In genomic region chr4:52376107-52376704, GRCh38 we compare ENCODE assay signal across 8 cellular contexts.
DNase-seq lines count a peak whose midpoint lies in the region; ATAC-seq and TF ChIP-seq lines count a peak whose summit lies in the region.

No MANE protein-coding gene starts in this region.

- H3K4me3 ChIP-seq in endodermal cell (ENCODE audit: low read length) (no peak overlapping the region), neural cell (ENCODE audit: low read length) (no peak overlapping the region)

- H3K27me3 ChIP-seq in endodermal cell (ENCODE audit: control insufficient read depth, insufficient read depth, low read length, poor library complexity, severe bottlenecking) (no peaks in the 10 kb centered on the region), neural cell (ENCODE audit: insufficient read depth, low read depth, low read length) (no peaks in the 10 kb centered on the region)

- no peak overlapping the region for H3K9ac ChIP-seq in endodermal cell (ENCODE audit: extremely low read depth, low read length, poor library complexity, severe bottlenecking)
- no peak overlapping the region for H3K9ac ChIP-seq in neural cell (ENCODE audit: low read length)

- H3F3A ChIP-seq in neural cell (ENCODE audit: insufficient read depth, low read length, poor library complexity, severe bottlenecking), result no peaks in the 10 kb centered on the region

- H3K36me3 ChIP-seq in endodermal cell (ENCODE audit: control insufficient read depth, insufficient read depth, low read length) (no peaks in the 10 kb centered on the region), neural cell (ENCODE audit: insufficient read depth, low read length) (no peaks in the 10 kb centered on the region)

- peak; percentile 89 for TF ChIP-seq RAD21 in neural cell (conservative IDR thresholded peaks at IDR 0.05)

- H3K9me3 ChIP-seq in endodermal cell (ENCODE audit: control insufficient read depth, low read length), result peaks cover 30% of the 10 kb centered on the region
- no peaks in the 10 kb centered on the region for H3K9me3 ChIP-seq in neural cell (ENCODE audit: low read length)

- peak; percentile 32 for DNase-seq in DMS79 treated with DMSO at 0.1 percent for 48 hours (lab: John Stamatoyannopoulos, UW)
- no peak for DNase-seq in DMS79 (lab: John Stamatoyannopoulos, UW)
- DNase-seq in HS-5 (ENCODE audit: low read depth), result peak; percentile 18
- DNase-seq in OCI-M2 (lab: John Stamatoyannopoulos, UW; ENCODE audit: unreplicated experiment), result peak; percentile 5
- no peak for DNase-seq in endodermal cell
- no peak for DNase-seq in activated CD8-positive, alpha-beta memory T cell treated with anti-CD3 and anti-CD28 coated beads, Interleukin-2, amount 50 U/mL, for 48 hours

- H3K4me1 ChIP-seq in endodermal cell (ENCODE audit: control insufficient read depth, insufficient read depth, low read length), result peaks cover 3% of the 10 kb centered on the region

- no peak for TF ChIP-seq EP300 in neural cell (conservative IDR thresholded peaks at IDR 0.05; ENCODE audit: poor library complexity, severe bottlenecking)

- H3K27ac Mint-ChIP-seq in endodermal cell, result no peak overlapping the region

- no peaks in the 10 kb centered on the region for H3K9me2 ChIP-seq in neural cell (ENCODE audit: insufficient read depth, low read length)

- no peaks in the 10 kb centered on the region for H3K36me3 Mint-ChIP-seq in endodermal cell (ENCODE audit: low read depth)

- no peaks in the 10 kb centered on the region for H3K9me3 Mint-ChIP-seq in endodermal cell

- H4K20me1 ChIP-seq in neural cell (ENCODE audit: insufficient read depth), result no peaks in the 10 kb centered on the region

- H2AFZ ChIP-seq in neural cell (ENCODE audit: low read depth, low read length), result no peak overlapping the region

- H3K4me3 Mint-ChIP-seq in endodermal cell, result no peak overlapping the region

- no peak overlapping the region for H3K4me2 ChIP-seq in neural cell (ENCODE audit: low read length)

- H3K27ac ChIP-seq in endodermal cell (ENCODE audit: low read depth, low read length) (no peak overlapping the region), neural cell (ENCODE audit: low read length) (no peak overlapping the region)

- H3K4me1 Mint-ChIP-seq in endodermal cell, result peaks cover 12% of the 10 kb centered on the region

- 62 to 66% methylated on average over 7 to 8 of the region's 8 CpGs for WGBS in endodermal cell (ENCODE audit: insufficient coverage in 1 of 2, insufficient read length in 1 of 2), 2 experiments

- ATAC-seq in GM21737 (IDR thresholded peaks at IDR 0.05; ENCODE audit: unreplicated experiment), result no peak

- TF ChIP-seq CTCF in endodermal cell (conservative IDR thresholded peaks at IDR 0.05) (peak; percentile 80), neural cell (IDR thresholded peaks at IDR 0.05; ENCODE audit: poor library complexity, severe bottlenecking) (peak; percentile 86)

- peaks cover 6% of the 10 kb centered on the region for H3K27me3 Mint-ChIP-seq in endodermal cell (ENCODE audit: insufficient read depth)

- no peaks in the 10 kb centered on the region for H3K79me2 ChIP-seq in neural cell (replicated peaks; ENCODE audit: insufficient read depth, low read length)

TF ChIP-seq in neural cell, 6 proteins besides CTCF, POLR2A, EP300 and RAD21:
- TF ChIP-seq REST (IDR thresholded peaks at IDR 0.05; ENCODE audit: borderline replicate concordance), result no peak
- peak; percentile 95 for TF ChIP-seq SMC3 (conservative IDR thresholded peaks at IDR 0.05; ENCODE audit: poor library complexity)
- no peak for TF ChIP-seq TAF1 (IDR thresholded peaks at IDR 0.05; ENCODE audit: low read depth)
TF ChIP-seq in neural cell: peak in this region for 1.

Comparison
In these comparisons a context has a peak if more than half of its experiments do, and no peak if none do; other contexts are left out.
1. DNase-seq: peak in DMS79 treated with DMSO at 0.1 percent for 48 hours (single experiment), HS-5 (single experiment) and OCI-M2 (single experiment); none in DMS79 (single experiment), endodermal cell (single experiment) and activated CD8-positive, alpha-beta memory T cell treated with anti-CD3 and anti-CD28 coated beads, Interleukin-2, amount 50 U/mL, for 48 hours (single experiment).